Comparison of ENCODE assay signal across 1 cellular context in genomic region chr12:46641649-46642048, GRCh38.
DNase-seq lines count a peak whose midpoint lies in the region; ATAC-seq, FAIRE-seq and TF ChIP-seq lines count a peak whose summit lies in the region.
"Not testable (repeated sequence)": the region's sequence is repeated elsewhere in the genome, so short reads cannot be mapped to it uniquely, and the experiment has no call there.

No MANE protein-coding gene starts in this region.

- in situ Hi-C loops in K562 (cut with MboI), result not testable (repeated sequence)

- BruUV-seq in K562 (replicated peaks; lab: Mats Ljungman, UMichigan), result not testable (repeated sequence)

- H3K9me3 ChIP-seq in K562 (replicated peaks; ENCODE audit: control insufficient read depth, insufficient read depth, low read depth, low read length), result not testable (repeated sequence)

- H3K27ac ChIP-seq in K562 (ENCODE audit: extremely low read depth, low read depth, low read length), result not testable (repeated sequence)

- CTCF ChIA-PET in K562 (lab: Yijun Ruan, JAX; ENCODE audit: low intra/inter-chr PET ratio), result not testable (repeated sequence)

- FAIRE-seq in K562 (lab: Jason Lieb, UNC), result not testable (repeated sequence)

- 5% methylated on average over 2 of the region's 2 CpGs for WGBS in K562 (ENCODE audit: insufficient coverage, low coverage, missing lambda C conversion rate)

- not testable (repeated sequence) for H2AFZ ChIP-seq in K562 (ENCODE audit: low read depth, low read length)

- POLR2A ChIA-PET in K562 (lab: Yijun Ruan, JAX), result not testable (repeated sequence)

- not testable (repeated sequence) for H3K9ac ChIP-seq in K562 (ENCODE audit: insufficient read depth in 1 of 2, low read depth in 2 of 2, low read length in 2 of 2)

- not testable (repeated sequence) for TF ChIP-seq CTCF in K562 (IDR thresholded peaks at IDR 0.05 in 2 of 3, conservative IDR thresholded peaks at IDR 0.05 in 1 of 3; ENCODE audit: insufficient read depth in 2 of 3, low read depth in 1 of 3, low read length in 3 of 3)

- not testable (repeated sequence) for H3K9me1 ChIP-seq in K562 (ENCODE audit: control insufficient read depth, insufficient read depth, low read length)

- H3K4me2 ChIP-seq in K562 (ENCODE audit: insufficient read depth, low read length), result not testable (repeated sequence)

- H4K20me1 ChIP-seq in K562 (replicated peaks; ENCODE audit: control insufficient read depth, insufficient read depth, low read length), result not testable (repeated sequence)

- not testable (repeated sequence) for H3K4me1 ChIP-seq in K562 (replicated peaks in 1 of 2; ENCODE audit: control insufficient read depth in 2 of 2, insufficient read depth in 2 of 2, low read length in 2 of 2)

- H3K79me2 ChIP-seq in K562 (ENCODE audit: control insufficient read depth, insufficient read depth, low read length), result not testable (repeated sequence)

- not testable (repeated sequence) for DNase-seq in K562 (ENCODE audit: extremely low read depth in 1 of 4, low spot score in 3 of 4)

- not testable (repeated sequence) for H3K4me3 ChIP-seq in K562

- not testable (repeated sequence) for H3K36me3 ChIP-seq in K562 (ENCODE audit: control insufficient read depth, insufficient read depth, low read length)

- ATAC-seq in K562, result not testable (repeated sequence)

- TF ChIP-seq POLR2A in K562 (conservative IDR thresholded peaks at IDR 0.05), result not testable (repeated sequence)

- not testable (repeated sequence) for TF ChIP-seq EP300 in K562 (IDR thresholded peaks at IDR 0.05; ENCODE audit: low read length)

- not testable (repeated sequence) for H3K27me3 ChIP-seq in K562 (ENCODE audit: control insufficient read depth in 2 of 2, insufficient read depth in 2 of 2, low read length in 2 of 2)

- intact Hi-C loops in K562 (cut with micrococcal nuclease), result not testable (repeated sequence)

- not testable (repeated sequence) for TF ChIP-seq RAD21 in K562 (CRISPR knock-in tag; conservative IDR thresholded peaks at IDR 0.05 in 1 of 2, IDR thresholded peaks at IDR 0.05 in 1 of 2)

TF ChIP-seq in K562, 482 proteins besides CTCF, POLR2A, EP300 and RAD21:
- peak; percentile 91 for TF ChIP-seq ZNF324 (CRISPR knock-in tag; IDR thresholded peaks at IDR 0.05)
